ENCODE assay signal across 27 cellular contexts in the genomic region with DNA sequence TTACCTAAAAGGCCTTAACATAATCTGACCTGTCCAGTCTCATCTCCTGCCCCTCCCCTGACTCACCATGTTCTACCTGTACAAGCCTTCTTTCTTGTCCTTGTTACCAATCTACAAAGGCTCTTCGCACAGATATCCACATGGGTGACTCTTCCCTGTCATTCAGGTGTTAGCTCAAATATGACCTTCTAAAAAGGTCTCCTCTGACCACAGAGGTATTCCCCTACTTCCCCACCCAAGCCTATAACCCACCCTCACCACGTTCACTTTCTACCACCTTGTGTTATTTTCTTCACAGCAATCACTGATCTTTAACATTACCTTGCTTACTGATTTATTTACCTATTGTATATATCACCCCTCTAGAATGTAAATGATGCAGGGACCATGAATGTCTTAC.
"Had no signal": no experiment of that assay in that cellular context is flagged by ENCODE, and none has a peak within 500 bp of the region (broad histone marks: within the 10 kb centered on the region; RNA-seq: fewer than 3 reads in every experiment).

No MANE protein-coding gene starts in this region.

- H3K4me1 ChIP-seq: colonic mucosa, gastrocnemius medialis, heart right ventricle, left lung, lower lobe of right lung had no signal

- H3K27me3 ChIP-seq: colonic mucosa, esophagus squamous epithelium, gastrocnemius medialis, heart right ventricle, left lung had no signal

- FAIRE-seq: endometrium, islet of Langerhans, keratinocyte had no signal

- DNase-seq: colonic mucosa; cortex of kidney; effector CD8-positive, alpha-beta T cell; effector memory CD8-positive, alpha-beta T cell; endodermal cell; erythroblast; esophagus squamous epithelium; foreskin fibroblast; foreskin melanocyte; gastrocnemius medialis; glutamatergic neuron; head of caudate nucleus; heart right ventricle; hippocampal formation; left cardiac atrium; left lung; left ventricle myocardium superior; lower lobe of right lung; mesenchymal stem cell; mucosa of descending colon had no signal

- H3K27ac Mint-ChIP-seq: dendritic cell treated with granulocyte-macrophage colony-stimulating factor and Interleukin-4, amounts not matched to agents 40 ng/mL and 50 ng/mL, for 4 days; effector memory CD8-positive, alpha-beta T cell; endodermal cell; mesothelial cell of epicardium had no signal

- H3K4me3 Mint-ChIP-seq: dendritic cell treated with granulocyte-macrophage colony-stimulating factor and Interleukin-4, amounts not matched to agents 40 ng/mL and 50 ng/mL, for 4 days; effector memory CD8-positive, alpha-beta T cell; endodermal cell; mesothelial cell of epicardium had no signal

- H3K9me3 Mint-ChIP-seq: dendritic cell treated with granulocyte-macrophage colony-stimulating factor and Interleukin-4, amounts not matched to agents 40 ng/mL and 50 ng/mL, for 4 days; effector memory CD8-positive, alpha-beta T cell; endodermal cell; mesothelial cell of epicardium had no signal

- H3K27me3 Mint-ChIP-seq: dendritic cell treated with granulocyte-macrophage colony-stimulating factor and Interleukin-4, amounts not matched to agents 40 ng/mL and 50 ng/mL, for 4 days; effector memory CD8-positive, alpha-beta T cell had no signal

- H3K9me3 ChIP-seq: colonic mucosa, esophagus squamous epithelium, gastrocnemius medialis, heart right ventricle, left lung, lower lobe of right lung, mucosa of descending colon had no signal

- H3K27ac ChIP-seq: colonic mucosa, epithelial cell of prostate, esophagus squamous epithelium, gastrocnemius medialis, heart right ventricle, left lung, lower lobe of right lung had no signal

- H3K4me1 Mint-ChIP-seq: endodermal cell, mesothelial cell of epicardium had no signal

- H3K4me3 ChIP-seq: colonic mucosa, esophagus squamous epithelium, gastrocnemius medialis, heart right ventricle, left lung, lower lobe of right lung, mucosa of descending colon had no signal

- ATAC-seq: effector memory CD8-positive, alpha-beta T cell; esophagus mucosa; gastrocnemius medialis; heart right ventricle; left cardiac atrium; left lung; left ventricle myocardium superior; lower lobe of right lung; mucosa of descending colon had no signal

- H3K36me3 ChIP-seq: colonic mucosa, gastrocnemius medialis, lower lobe of right lung had no signal
